Comparison of ENCODE assay signal across 9 cellular contexts in the genomic region with DNA sequence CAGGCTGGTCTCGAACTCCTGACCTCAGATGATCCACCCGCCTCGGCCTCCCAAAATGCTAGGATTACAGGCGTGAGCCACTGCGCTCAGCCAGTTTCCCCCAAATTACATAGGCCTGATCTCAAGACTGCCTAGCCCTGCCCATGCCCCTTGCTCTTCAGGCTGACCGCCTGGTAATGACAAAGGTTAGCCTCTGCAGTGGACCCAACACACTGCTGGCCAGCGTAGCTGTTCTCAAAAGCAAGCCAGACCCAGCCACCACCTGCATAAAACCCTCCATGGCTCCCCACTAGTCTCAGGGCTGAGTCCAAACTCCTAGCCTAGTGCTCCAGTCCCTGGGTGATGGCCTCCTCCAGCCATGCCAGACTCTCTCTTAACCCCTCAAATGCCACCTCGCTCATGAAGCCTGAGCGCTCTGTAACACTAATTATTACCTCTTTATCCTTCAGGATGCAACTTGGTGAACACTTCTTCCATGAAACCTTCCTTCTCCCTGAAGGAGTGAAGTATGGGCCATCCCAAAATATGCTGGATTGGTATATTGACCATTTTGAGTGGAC. TPM values are rescaled to one million over a fixed set of nuclear protein-coding genes. Genes with fewer than 3 reads are reported as not detected.
DNase-seq lines count a peak whose midpoint lies in the region; ATAC-seq and TF ChIP-seq lines count a peak whose summit lies in the region.
"Had no signal": no experiment of that assay in that cellular context is flagged by ENCODE, and none has a peak within 500 bp of the region (broad histone marks: within the 10 kb centered on the region; RNA-seq: fewer than 3 reads in every experiment).

No MANE protein-coding gene starts in this region.

- TF ChIP-seq CTCF in ascending aorta (IDR thresholded peaks at IDR 0.05) (no peak), lower lobe of right lung (IDR thresholded peaks at IDR 0.05) (no peak), upper lobe of left lung (IDR thresholded peaks at IDR 0.05) (no peak)

- H3K27me3 ChIP-seq in ascending aorta = no peaks in the 10 kb centered on the region
- no peaks in the 10 kb centered on the region for H3K27me3 ChIP-seq in lower lobe of right lung (ENCODE audit: low read depth)
- no peaks in the 10 kb centered on the region for H3K27me3 ChIP-seq in upper lobe of left lung
- H3K27me3 ChIP-seq: uterus had no signal

- H3K27ac ChIP-seq in ascending aorta = no peak overlapping the region
- H3K27ac ChIP-seq in lower lobe of right lung = peak overlapping the region; percentile 75
- peak overlapping the region; percentile 57 to 75 (median 66) for H3K27ac ChIP-seq in upper lobe of left lung

- no peak for TF ChIP-seq POLR2A in upper lobe of left lung (IDR thresholded peaks at IDR 0.05)

- H3K36me3 ChIP-seq in ascending aorta (no peaks in the 10 kb centered on the region), lower lobe of right lung (no peaks in the 10 kb centered on the region), upper lobe of left lung (no peaks in the 10 kb centered on the region)
- H3K36me3 ChIP-seq: uterus had no signal

- TF ChIP-seq EP300 in upper lobe of left lung (IDR thresholded peaks at IDR 0.05) = no peak

- H3K9me3 ChIP-seq in ascending aorta = no peaks in the 10 kb centered on the region
- no peaks in the 10 kb centered on the region for H3K9me3 ChIP-seq in lower lobe of right lung
- no peaks in the 10 kb centered on the region for H3K9me3 ChIP-seq in upper lobe of left lung
- H3K9me3 ChIP-seq: uterus had no signal

- ATAC-seq in Right ventricle myocardium superior (ENCODE audit: poor library complexity) (no peak), left cardiac atrium (no peak), lower lobe of right lung (no peak), upper lobe of left lung (ENCODE audit: low FRiP score in 2 of 2) (no peak), HG03571 (IDR thresholded peaks at IDR 0.05; ENCODE audit: unreplicated experiment) (no peak), GM21423 (IDR thresholded peaks at IDR 0.05; ENCODE audit: unreplicated experiment) (no peak)

- DNase-seq in Right ventricle myocardium superior = peak; percentile 36
- no peak for DNase-seq in left cardiac atrium
- no peak for DNase-seq in ascending aorta (ENCODE audit: low spot score in 2 of 2)
- DNase-seq in lower lobe of right lung = no peak
- no peak for DNase-seq in upper lobe of left lung
- no peak for DNase-seq in hepatic stellate cell (ENCODE audit: low spot score)

- 85 to 88% methylated on average over 7 to 9 of the region's 9 CpGs for WGBS in upper lobe of left lung, 2 donors

- H3K4me1 ChIP-seq in ascending aorta (peaks cover 0 to 23% of the 10 kb centered on the region in 2 donors), lower lobe of right lung (peaks cover 50% of the 10 kb centered on the region), upper lobe of left lung (peaks cover 41 to 56% (median 43%) of the 10 kb centered on the region in 4 donors)
- H3K4me1 ChIP-seq: uterus had no signal

- intact Hi-C loops in Right ventricle myocardium superior (cut with DNase I) = no loop called here
- intact Hi-C loops in left cardiac atrium (cut with DNase I) = no loop called here
- intact Hi-C loops in ascending aorta (cut with DNase I) = no loop called here
- intact Hi-C loops in lower lobe of right lung (cut with DNase I) = no loop called here

- H3K4me3 ChIP-seq in ascending aorta (peak overlapping the region; percentile 32 to 34), lower lobe of right lung (peak overlapping the region; percentile 37), upper lobe of left lung (peak overlapping the region in 2 of 4 donors; percentile 38 to 39)

RNA-seq across cellular contexts. Expression of a gene that starts 0.8 kb away (rescaled TPM):
- total RNA-seq in Right ventricle myocardium superior (not detected), left cardiac atrium (not detected), ascending aorta (not detected), lower lobe of right lung (2.0 TPM), upper lobe of left lung (1 to 10 TPM in 5 of 6 donors, not detected in 1; 1.1 to 5.2 (median 2.7) TPM)

RNA-seq across cellular contexts. Expression of a gene that starts 2.7 kb away (rescaled TPM):
- 0.35 TPM for total RNA-seq in Right ventricle myocardium superior
- total RNA-seq in left cardiac atrium = 1 to 10 TPM; 1.0 to 1.3 TPM
- total RNA-seq in ascending aorta = 1.8 TPM
- total RNA-seq in lower lobe of right lung = 9.6 TPM
- 10 to 100 TPM in 1 of 6 donors, 1 to 10 TPM in 5; 2.6 to 17.5 (median 8.4) TPM for total RNA-seq in upper lobe of left lung

RNA-seq across cellular contexts. Expression of a gene that starts 37.7 kb away (rescaled TPM):
- total RNA-seq in Right ventricle myocardium superior (28.2 TPM), left cardiac atrium (10 to 100 TPM; 28.0 to 47.1 TPM), ascending aorta (216 TPM), lower lobe of right lung (57.2 TPM), upper lobe of left lung (100 to 1,000 TPM in 1 of 6 donors, 10 to 100 TPM in 5; 47.1 to 105 (median 68.6) TPM)

Comparison
In these comparisons a context has a peak if more than half of its experiments do, and no peak if none do; other contexts are left out.
1. H3K27ac ChIP-seq: peak in lower lobe of right lung (single experiment) and upper lobe of left lung (4 of 4); none in ascending aorta (0 of 2).